Comparison of ENCODE assay signal across 9 cellular contexts in genomic region chr3:158258619-158259018, GRCh38.
"Had no signal": no experiment of that assay in that cellular context is flagged by ENCODE, and none has a peak within 500 bp of the region (broad histone marks: within the 10 kb centered on the region; RNA-seq: fewer than 3 reads in every experiment).

No MANE protein-coding gene starts in this region.

- DNase-seq: H9, HCEC 1CT, Karpas-422, KBM-7 had no signal

- FAIRE-seq: H1, H54, HepG2 had no signal

- H3K4me1 Mint-ChIP-seq: GM23338, H9 had no signal

- H3K27ac Mint-ChIP-seq: GM23338, H9, IgD-negative memory B cell had no signal

- H3K27me3 Mint-ChIP-seq: IgD-negative memory B cell had no signal

- H3K4me3 Mint-ChIP-seq: GM23338, H9 had no signal

- ATAC-seq: GM23338, HepG2 had no signal
